8 cellular contexts compared by ENCODE assay signal in the genomic region with DNA sequence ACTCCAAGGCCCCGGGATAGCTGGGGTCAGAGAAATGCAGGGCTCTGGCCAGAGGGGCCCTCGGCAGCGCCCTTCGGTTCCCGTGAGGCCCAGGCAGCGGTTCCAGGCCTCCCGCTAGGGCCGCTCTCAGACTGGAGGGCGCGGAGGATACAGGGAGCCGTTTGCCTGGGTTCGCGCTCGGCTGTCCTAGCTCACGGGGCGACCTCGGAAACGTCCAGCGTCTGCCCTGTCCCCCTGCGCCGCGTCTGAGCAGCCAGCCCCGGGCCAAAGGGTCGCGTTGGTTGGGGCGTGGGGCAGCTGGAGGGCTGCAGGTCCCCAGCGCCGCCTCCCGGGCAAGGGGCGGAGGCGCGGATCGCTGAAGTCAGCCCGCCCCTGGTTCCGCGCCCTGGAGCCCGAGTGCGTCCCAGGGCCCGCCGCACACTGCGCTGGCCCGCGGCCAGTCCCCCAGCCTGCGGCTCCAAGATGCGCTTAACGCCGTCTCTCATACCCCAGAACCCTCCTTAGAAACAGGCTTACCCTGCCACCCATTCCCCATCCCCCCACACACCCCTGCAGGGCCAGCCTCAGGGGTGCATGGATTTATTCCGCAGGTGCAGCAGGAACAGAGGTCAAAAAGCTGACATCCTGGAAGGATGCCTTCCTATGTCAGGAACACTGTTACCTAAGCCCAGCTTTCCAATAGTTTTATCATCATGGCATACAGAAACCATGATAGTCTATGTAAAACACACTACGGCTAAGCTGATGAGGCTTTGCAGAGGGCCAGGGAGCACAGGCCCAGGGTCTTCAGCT. TPM values are rescaled to one million over a fixed set of nuclear protein-coding genes. Genes with fewer than 3 reads are reported as not detected.
DNase-seq lines count a peak whose midpoint lies in the region; ATAC-seq and TF ChIP-seq lines count a peak whose summit lies in the region.
"Had no signal": no experiment of that assay in that cellular context is flagged by ENCODE, and none has a peak within 500 bp of the region (broad histone marks: within the 10 kb centered on the region; RNA-seq: fewer than 3 reads in every experiment).

No MANE protein-coding gene starts in this region.

- H3K36me3 ChIP-seq in duodenal mucosa (ENCODE audit: control insufficient read depth in 1 of 2, insufficient read depth in 2 of 2, low read length in 2 of 2) (no peaks in the 10 kb centered on the region), testis (ENCODE audit: low read depth, missing control alignments) (no peaks in the 10 kb centered on the region)

- ATAC-seq in HG03095 (IDR thresholded peaks at IDR 0.05; ENCODE audit: unreplicated experiment): no peak
- ATAC-seq: SK-N-SH treated with all-trans-retinoic acid at 6 μM for 48 hours had no signal

- H3K9me3 ChIP-seq in duodenal mucosa (ENCODE audit: control insufficient read depth in 1 of 2, low read length in 2 of 2): no peaks in the 10 kb centered on the region
- H3K9me3 ChIP-seq in testis: no peaks in the 10 kb centered on the region

- no peak for TF ChIP-seq CTCF in testis (IDR thresholded peaks at IDR 0.05)

- intact Hi-C loops in testis (cut with DNase I; ENCODE audit: low total_unique reads): no loop called here

- H3K27ac ChIP-seq in duodenal mucosa (ENCODE audit: low read depth, low read length) (no peak overlapping the region), testis (no peak overlapping the region)

- H3K4me1 ChIP-seq in duodenal mucosa (ENCODE audit: control insufficient read depth in 1 of 2, insufficient read depth in 2 of 2, low read length in 2 of 2) (peaks cover 6 to 9% of the 10 kb centered on the region in 2 donors), testis (peaks cover 3% of the 10 kb centered on the region)

- DNase-seq in HuH-7.5 (ENCODE audit: low spot score): peak; percentile 56
- DNase-seq in left kidney (ENCODE audit: low read depth, low spot score): peak; percentile 81
- DNase-seq in testis: no peak
- DNase-seq in G401 (ENCODE audit: low spot score): no peak
- no peak for DNase-seq in stimulated activated naive CD4-positive, alpha-beta T cell treated with Interleukin-2 at 50 U/mL for 16 hours (lab: John Stamatoyannopoulos, UW)

- WGBS in testis, 2 donors: 5 to 7% methylated on average over 12 to 26 of the region's 49 CpGs

- H3K4me3 ChIP-seq in duodenal mucosa (ENCODE audit: low read depth in 1 of 2, low read length in 2 of 2) (peak overlapping the region; percentile 18 to 55), testis (peak overlapping the region; percentile 11 to 39)

- H3K9ac ChIP-seq in duodenal mucosa (ENCODE audit: low read depth in 1 of 2, low read length in 2 of 2): no peak overlapping the region

- in situ Hi-C loops in G401 (cut with HindIII; ENCODE audit: low sequenced_read_pairs): no loop called here

- H3K27me3 ChIP-seq in duodenal mucosa (ENCODE audit: control insufficient read depth in 1 of 2, insufficient read depth in 2 of 2, low read length in 2 of 2) (peaks cover 16% of the 10 kb centered on the region in 2 donors), testis (no peaks in the 10 kb centered on the region)

- no peak for TF ChIP-seq POLR2A in testis (IDR thresholded peaks at IDR 0.05)

RNA-seq across cellular contexts. Expression of gene OPN4, which starts 22.1 kb away (rescaled TPM):
- total RNA-seq in testis: under 1 TPM in 1 of 2 donors, not detected in 1; 0.19 TPM
- not detected for polyA plus RNA-seq in testis (ENCODE audit: insufficient read depth, low read depth, low replicate concordance)
- total RNA-seq in G401 (2014; rRNA removed; shearing (Covaris generic)): not detected in 2 replicates

RNA-seq across cellular contexts. Expression of gene LDB3, which starts 36.1 kb away (rescaled TPM):
- 1 to 10 TPM; 2.7 to 3.6 TPM for total RNA-seq in testis
- polyA plus RNA-seq in testis (ENCODE audit: insufficient read depth, low read depth, low replicate concordance): 20.3 TPM
- 0.37 and 0.78 TPM in 2 replicates for total RNA-seq in G401 (2014; rRNA removed; shearing (Covaris generic))

Comparison
In these comparisons a context has a peak if more than half of its experiments do, and no peak if none do; other contexts are left out.
1. DNase-seq: peak in HuH-7.5 (single experiment) and left kidney (single experiment); none in testis (single experiment), G401 (single experiment) and stimulated activated naive CD4-positive, alpha-beta T cell treated with Interleukin-2 at 50 U/mL for 16 hours (single experiment).